ENCODE assay signal across 1 cellular context in genomic region chr4:54085284-54085683, GRCh38.
A peak's percentile ranks its signal among the peaks of the same experiment; 100 is the strongest.
TF ChIP-seq lines count a peak whose summit lies in the region.

No MANE protein-coding gene starts in this region.

TF ChIP-seq in K562, 482 proteins besides CTCF, POLR2A, EP300 and RAD21:
- TF ChIP-seq JUN (IDR thresholded peaks at IDR 0.05; ENCODE audit: borderline replicate concordance, low read depth, low read length) = 0 out of 2 replicates have a peak, but pooled peaks have one; percentile 14
- no peak for TF ChIP-seq JUN (CRISPR knock-in tag; IDR thresholded peaks at IDR 0.05; ENCODE audit: borderline replicate concordance)
- peak; percentile 40; the same call in 1 of the 2 replicates for TF ChIP-seq ATF3 (IDR thresholded peaks at IDR 0.05)
- TF ChIP-seq ATF3 (CRISPR knock-in tag; conservative IDR thresholded peaks at IDR 0.05) = no peak
- TF ChIP-seq CEBPG (CRISPR knock-in tag; IDR thresholded peaks at IDR 0.05) = no peak
- TF ChIP-seq CEBPG (tag; conservative IDR thresholded peaks at IDR 0.05 in 1 of 2, IDR thresholded peaks at IDR 0.05 in 1 of 2) = peak in 1 of 2 experiments; percentile 61; a peak in 1 of 4 replicates
- TF ChIP-seq PHF21A (IDR thresholded peaks at IDR 0.05; ENCODE audit: borderline replicate concordance, low read depth) = no peak
TF ChIP-seq in K562: peak in this region for 3.
